35 cellular contexts compared by ENCODE assay signal in the genomic region with DNA sequence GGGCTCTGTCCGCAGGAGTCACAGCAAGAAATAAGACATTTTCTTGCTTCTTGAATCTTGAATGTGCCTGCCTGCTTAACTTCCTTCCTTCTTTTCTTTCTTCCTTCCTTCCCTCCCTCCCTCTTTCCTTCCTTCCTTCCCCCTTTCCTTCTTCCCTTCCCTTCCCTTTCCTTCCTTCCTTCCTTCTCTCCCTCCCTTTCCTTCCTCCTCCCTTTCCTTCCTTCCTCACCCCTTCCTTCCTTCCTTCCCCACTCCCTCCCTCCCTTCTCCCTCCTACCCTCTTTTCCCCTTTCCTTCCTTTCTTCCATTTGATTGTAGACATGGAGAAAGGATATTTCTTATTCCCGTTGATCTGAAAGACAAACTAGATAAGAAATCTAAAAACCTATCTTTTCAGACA.
DNase-seq lines count a peak whose midpoint lies in the region; ATAC-seq, FAIRE-seq and TF ChIP-seq lines count a peak whose summit lies in the region.
"Had no signal": no experiment of that assay in that cellular context is flagged by ENCODE, and none has a peak within 500 bp of the region (broad histone marks: within the 10 kb centered on the region; RNA-seq: fewer than 3 reads in every experiment).

No MANE protein-coding gene starts in this region.

- H3K4me3 ChIP-seq in HepG2 (replicated peaks in 1 of 3; ENCODE audit: insufficient read depth in 1 of 3, low read depth in 2 of 3, low read length in 3 of 3) = no peak overlapping the region
- H3K4me3 ChIP-seq in right lobe of liver = no peak overlapping the region
- no peak overlapping the region for H3K4me3 ChIP-seq in HEK293 (ENCODE audit: low read depth, low read length)
- H3K4me3 ChIP-seq in SK-N-MC = 0 out of 2 replicates have a peak overlapping the region, but pooled peaks have one; percentile 1
- H3K4me3 ChIP-seq in endodermal cell (ENCODE audit: low read length) = no peak overlapping the region
- no peak overlapping the region for H3K4me3 ChIP-seq in right atrium auricular region
- H3K4me3 ChIP-seq: A549; BLaER1; BLaER1 treated with 17β-estradiol and CSF1 and Interleukin-3, amounts not matched to agents 10 nM and 100 nM had no signal

- no peak for TF ChIP-seq POLR2A in HepG2 (IDR thresholded peaks at IDR 0.05; ENCODE audit: insufficient read depth in 1 of 2, low read depth in 2 of 2, low read length in 2 of 2)
- no peak for TF ChIP-seq POLR2A in right lobe of liver (IDR thresholded peaks at IDR 0.05)

- H3K27me3 ChIP-seq in HepG2 (ENCODE audit: control insufficient read depth in 1 of 2, insufficient read depth in 2 of 2, low read length in 2 of 2) = no peaks in the 10 kb centered on the region; a peak in 1 of 5 replicates
- H3K27me3 ChIP-seq in right lobe of liver = no peaks in the 10 kb centered on the region
- H3K27me3 ChIP-seq in endodermal cell (ENCODE audit: control insufficient read depth, insufficient read depth, low read length, poor library complexity, severe bottlenecking) = no peaks in the 10 kb centered on the region
- H3K27me3 ChIP-seq in right atrium auricular region = no peaks in the 10 kb centered on the region
- H3K27me3 ChIP-seq: BE2C; BLaER1; BLaER1 treated with 17β-estradiol and CSF1 and Interleukin-3, amounts not matched to agents 10 nM and 100 nM had no signal

- intact Hi-C loops in HepG2 (cut with micrococcal nuclease; ENCODE audit: unreplicated experiment) (no loop called here), right lobe of liver (cut with DNase I) (no loop called here)

- POLR2A ChIA-PET in HepG2 (lab: Yijun Ruan, JAX) (no interaction called here), HEK293 (lab: Yijun Ruan, JAX) (no interaction called here)

- H3K4me3 Mint-ChIP-seq in endodermal cell = no peak overlapping the region
- H3K4me3 Mint-ChIP-seq: B cell; CD14-positive monocyte; CD4-positive, alpha-beta memory T cell; CD4-positive, alpha-beta T cell; CD4-positive, CD25-positive, alpha-beta regulatory T cell; CD8-positive, alpha-beta memory T cell; CD8-positive, alpha-beta T cell had no signal

- BruUV-seq in HepG2 (replicated peaks; lab: Mats Ljungman, UMichigan) = no TSS peak

- CTCF ChIA-PET in HepG2 (lab: Yijun Ruan, JAX; ENCODE audit: low intra/inter-chr PET ratio, low total read pairs) (no interaction called here), HEK293 (lab: Yijun Ruan, JAX) (interaction anchor here (0.7 kb wide), 1 partner anchor 538 kb away, joined by 3 read pairs; no protein-coding TSS in a partner anchor)

- H3K4me2 ChIP-seq in HepG2 (ENCODE audit: low read depth, low read length) = no peak overlapping the region
- H3K4me2 ChIP-seq: A549; BLaER1; BLaER1 treated with 17β-estradiol and CSF1 and Interleukin-3, amounts not matched to agents 10 nM and 100 nM had no signal

- H3K79me2 ChIP-seq in HepG2 (ENCODE audit: insufficient read depth, low read length) = no peaks in the 10 kb centered on the region

- TF ChIP-seq EP300 in HepG2 (IDR thresholded peaks at IDR 0.05; ENCODE audit: low read depth in 2 of 2, low read length in 2 of 2) (no peak), HepG2 (CRISPR knock-in tag; IDR thresholded peaks at IDR 0.05; ENCODE audit: borderline replicate concordance) (no peak)

- TF ChIP-seq RAD21 in HepG2 (CRISPR knock-in tag; IDR thresholded peaks at IDR 0.05) = no peak

- TF ChIP-seq CTCF in HepG2 (CRISPR knock-in tag; IDR thresholded peaks at IDR 0.05) = no peak
- no peak for TF ChIP-seq CTCF in right lobe of liver (IDR thresholded peaks at IDR 0.05)
- TF ChIP-seq CTCF in HEK293 (tag by site-specific recombination; IDR thresholded peaks at IDR 0.05) = no peak
- no peak for TF ChIP-seq CTCF in endodermal cell (conservative IDR thresholded peaks at IDR 0.05)
- TF ChIP-seq CTCF in right atrium auricular region (IDR thresholded peaks at IDR 0.05) = no peak

- no peak overlapping the region for H3K27ac Mint-ChIP-seq in endodermal cell
- H3K27ac Mint-ChIP-seq: B cell; CD14-positive monocyte; CD4-positive, alpha-beta memory T cell; CD4-positive, alpha-beta T cell; CD4-positive, CD25-positive, alpha-beta regulatory T cell; CD8-positive, alpha-beta memory T cell; CD8-positive, alpha-beta T cell had no signal

- H3K27ac ChIP-seq in HepG2 (ENCODE audit: extremely low read length, insufficient read depth, low read length) (no peak overlapping the region), right lobe of liver (no peak overlapping the region), HEK293 (ENCODE audit: extremely low read depth, low read depth, low read length) (no peak overlapping the region), SK-N-MC (0 out of 2 replicates have a peak overlapping the region, but pooled peaks have one; percentile 3), endodermal cell (ENCODE audit: low read depth, low read length) (no peak overlapping the region), right atrium auricular region (no peak overlapping the region)
- H3K27ac ChIP-seq: 22Rv1; A549; BLaER1; BLaER1 treated with 17β-estradiol and CSF1 and Interleukin-3, amounts not matched to agents 10 nM and 100 nM; C4-2B had no signal

- DNase-seq in HepG2 (ENCODE audit: low spot score) (no peak), right lobe of liver (no peak), SK-N-MC (ENCODE audit: low read depth, low spot score) (no peak), endodermal cell (no peak), right atrium auricular region (ENCODE audit: low spot score) (no peak)
- DNase-seq: 8988T; ACHN; AML-193; BE2C; C1 segment of cervical spinal cord; Caco-2; Calu3; CD4-positive, alpha-beta memory T cell; CD4-positive, alpha-beta T cell; CD4-positive, CD25-positive, alpha-beta regulatory T cell; CD8-positive, alpha-beta memory T cell; CD8-positive, alpha-beta T cell; COR-L47; DMS 273 treated with DMSO at 0.1 percent for 48 hours; DMS153; DMS53; DMS79; DMS79 treated with DMSO at 0.1 percent for 48 hours; DND-41; EL had no signal

- no peaks in the 10 kb centered on the region for H3K4me1 ChIP-seq in HepG2 (ENCODE audit: insufficient read depth, low read length)
- no peaks in the 10 kb centered on the region for H3K4me1 ChIP-seq in right lobe of liver
- no peaks in the 10 kb centered on the region for H3K4me1 ChIP-seq in HEK293 (ENCODE audit: control insufficient read depth, insufficient read depth, low read length)
- no peaks in the 10 kb centered on the region for H3K4me1 ChIP-seq in endodermal cell (ENCODE audit: control insufficient read depth, insufficient read depth, low read length)
- H3K4me1 ChIP-seq in right atrium auricular region = no peaks in the 10 kb centered on the region
- H3K4me1 ChIP-seq: A549; BE2C; BLaER1; BLaER1 treated with 17β-estradiol and CSF1 and Interleukin-3, amounts not matched to agents 10 nM and 100 nM; Caco-2 had no signal

- H3K36me3 ChIP-seq in HepG2 (replicated peaks in 1 of 2; ENCODE audit: control insufficient read depth in 1 of 2, insufficient read depth in 2 of 2, low read length in 2 of 2) (no peaks in the 10 kb centered on the region), right lobe of liver (no peaks in the 10 kb centered on the region), HEK293 (ENCODE audit: control insufficient read depth in 2 of 2, insufficient read depth in 1 of 2, low read length in 2 of 2) (no peaks in the 10 kb centered on the region), SK-N-MC (ENCODE audit: insufficient read depth, low read length) (no peaks in the 10 kb centered on the region), endodermal cell (ENCODE audit: control insufficient read depth, insufficient read depth, low read length) (no peaks in the 10 kb centered on the region), right atrium auricular region (no peaks in the 10 kb centered on the region)
- H3K36me3 ChIP-seq: BE2C; BLaER1; BLaER1 treated with 17β-estradiol and CSF1 and Interleukin-3, amounts not matched to agents 10 nM and 100 nM had no signal

- no peak overlapping the region for H2AFZ ChIP-seq in HepG2 (ENCODE audit: low read length)

- H4K20me1 ChIP-seq in HepG2 (ENCODE audit: insufficient read depth, low read length) = no peaks in the 10 kb centered on the region
- H4K20me1 ChIP-seq: BLaER1; BLaER1 treated with 17β-estradiol and CSF1 and Interleukin-3, amounts not matched to agents 10 nM and 100 nM had no signal

- H3K9ac ChIP-seq in HepG2 (ENCODE audit: insufficient read depth, low read depth, low read length) (no peak overlapping the region), SK-N-MC (ENCODE audit: insufficient read length) (no peak overlapping the region), endodermal cell (ENCODE audit: extremely low read depth, low read length, poor library complexity, severe bottlenecking) (no peak overlapping the region)
- H3K9ac ChIP-seq: BLaER1; BLaER1 treated with 17β-estradiol and CSF1 and Interleukin-3, amounts not matched to agents 10 nM and 100 nM had no signal

- no peaks in the 10 kb centered on the region for H3K36me3 Mint-ChIP-seq in endodermal cell (ENCODE audit: low read depth)
- H3K36me3 Mint-ChIP-seq: CD14-positive monocyte; CD4-positive, alpha-beta memory T cell; CD4-positive, CD25-positive, alpha-beta regulatory T cell; CD8-positive, alpha-beta memory T cell; CD8-positive, alpha-beta T cell had no signal

- no peak for ATAC-seq in HepG2
- ATAC-seq in right lobe of liver = no peak
- ATAC-seq: A549; CD8-positive, alpha-beta T cell had no signal

- WGBS in HepG2 (ENCODE audit: low lambda C conversion rate) = 17% methylated on average over 2 of the region's 2 CpGs
- WGBS in right lobe of liver (ENCODE audit: insufficient coverage, low coverage, low lambda C conversion rate, missing lambda C conversion rate) = 83% methylated on average over 2 of the region's 2 CpGs
- WGBS in endodermal cell (ENCODE audit: insufficient coverage in 1 of 2, insufficient read length in 1 of 2), 2 experiments = 83 to 100% methylated on average over 1 to 2 of the region's 2 CpGs

- peaks cover 5% of the 10 kb centered on the region for H3K9me3 Mint-ChIP-seq in endodermal cell
- H3K9me3 Mint-ChIP-seq: CD4-positive, alpha-beta T cell; CD8-positive, alpha-beta T cell had no signal

- no peak for FAIRE-seq in HepG2 (lab: Jason Lieb, UNC)
- FAIRE-seq: A204.1, A549, D721Med had no signal

- in situ Hi-C loops in HepG2 (cut with HindIII; ENCODE audit: extremely low pct_ligation_motif_present, low pct_unique_long_range_greater_than_20kb) = no loop called here

- peaks cover 5% of the 10 kb centered on the region for H3K4me1 Mint-ChIP-seq in endodermal cell
- H3K4me1 Mint-ChIP-seq: B cell; CD14-positive monocyte; CD4-positive, alpha-beta memory T cell; CD4-positive, CD25-positive, alpha-beta regulatory T cell; CD8-positive, alpha-beta memory T cell had no signal

- H3K27me3 Mint-ChIP-seq in endodermal cell (ENCODE audit: insufficient read depth) = peaks cover 7% of the 10 kb centered on the region
- H3K27me3 Mint-ChIP-seq: B cell; CD4-positive, alpha-beta memory T cell; CD4-positive, alpha-beta T cell; CD4-positive, CD25-positive, alpha-beta regulatory T cell; CD8-positive, alpha-beta memory T cell had no signal

- H3K9me3 ChIP-seq in HepG2 (ENCODE audit: low read length) (no peaks in the 10 kb centered on the region), right lobe of liver (no peaks in the 10 kb centered on the region), HEK293 (ENCODE audit: control insufficient read depth, insufficient read depth, low read depth, low read length) (no peaks in the 10 kb centered on the region), SK-N-MC (ENCODE audit: low read depth, low read length) (no peaks in the 10 kb centered on the region), endodermal cell (ENCODE audit: control insufficient read depth, low read length) (peaks cover 11% of the 10 kb centered on the region), right atrium auricular region (no peaks in the 10 kb centered on the region)
- H3K9me3 ChIP-seq: A549, BE2C, BLaER1, Caco-2 had no signal
